ENCODE assay signal across 30 cellular contexts in genomic region chr1:8915446-8915845, GRCh38. TPM values are rescaled to one million over a fixed set of nuclear protein-coding genes. Genes with fewer than 3 reads are reported as not detected.
A peak's percentile ranks its signal among the peaks of the same experiment; 100 is the strongest.
DNase-seq lines count a peak whose midpoint lies in the region; ATAC-seq lines count a peak whose summit lies in the region.
"Had no signal": no experiment of that assay in that cellular context is flagged by ENCODE, and none has a peak within 500 bp of the region (broad histone marks: within the 10 kb centered on the region; RNA-seq: fewer than 3 reads in every experiment).

No MANE protein-coding gene starts in this region.

- CTCF ChIA-PET in activated CD4-positive, alpha-beta T cell treated with anti-CD3 and anti-CD28 coated beads, Interleukin-2, amount 10 ng/mL, durations not matched to agents 7 days and 5 days (lab: Charles Lee): interaction anchor here (1.4 to 9.5 kb wide), 4 partner anchors 18 to 92 kb away, joined by 4 to 99 read pairs (median 6); no protein-coding TSS in a partner anchor

- H3K9me3 Mint-ChIP-seq in activated naive CD4-positive, alpha-beta T cell treated with anti-CD3 and anti-CD28 coated beads, Interleukin-2, amount 50 U/mL, for 24 hours: no peaks in the 10 kb centered on the region
- no peaks in the 10 kb centered on the region for H3K9me3 Mint-ChIP-seq in activated naive CD8-positive, alpha-beta T cell treated with anti-CD3 and anti-CD28 coated beads, Interleukin-2, amount 50 U/mL, for 24 hours
- peaks cover under 1% of the 10 kb centered on the region for H3K9me3 Mint-ChIP-seq in activated CD4-positive, alpha-beta T cell treated with anti-CD3 and anti-CD28 coated beads, Interleukin-2, amount 10 ng/mL, durations not matched to agents 7 days and 5 days
- H3K9me3 Mint-ChIP-seq: stimulated activated naive CD8-positive, alpha-beta T cell treated with anti-CD3 and anti-CD28 coated beads, Interleukin-15, amount 100 ng/mL, for 72 hours; T-helper 1 cell treated with Interleukin-12 subunit alpha and Interleukin-12 subunit beta and Interleukin-4 antibody, amounts not matched to agents 30 μg/mL and 1 μg/mL, for 36 hours had no signal

- no peak for ATAC-seq in activated naive CD8-positive, alpha-beta T cell treated with anti-CD3 and anti-CD28 coated beads, Interleukin-2, amount 50 U/mL, for 24 hours
- ATAC-seq: activated CD4-positive, alpha-beta T cell treated with anti-CD3 and anti-CD28 coated beads for 36 hours; left lung; stimulated activated naive CD8-positive, alpha-beta T cell treated with anti-CD3 and anti-CD28 coated beads, Interleukin-15, amount 100 ng/mL, for 72 hours had no signal

- H3K36me3 Mint-ChIP-seq in activated naive CD4-positive, alpha-beta T cell treated with anti-CD3 and anti-CD28 coated beads, Interleukin-2, amount 50 U/mL, for 24 hours: no peaks in the 10 kb centered on the region
- H3K36me3 Mint-ChIP-seq in activated naive CD8-positive, alpha-beta T cell treated with anti-CD3 and anti-CD28 coated beads, Interleukin-2, amount 50 U/mL, for 24 hours (ENCODE audit: low read depth): peaks cover 29% of the 10 kb centered on the region
- H3K36me3 Mint-ChIP-seq in activated CD4-positive, alpha-beta T cell treated with anti-CD3 and anti-CD28 coated beads, Interleukin-2, amount 10 ng/mL, durations not matched to agents 7 days and 5 days (ENCODE audit: low read depth): peaks cover 5% of the 10 kb centered on the region

- H3K27me3 Mint-ChIP-seq in activated naive CD4-positive, alpha-beta T cell treated with anti-CD3 and anti-CD28 coated beads, Interleukin-2, amount 50 U/mL, for 24 hours: no peaks in the 10 kb centered on the region
- H3K27me3 Mint-ChIP-seq in activated naive CD8-positive, alpha-beta T cell treated with anti-CD3 and anti-CD28 coated beads, Interleukin-2, amount 50 U/mL, for 24 hours: no peaks in the 10 kb centered on the region
- peaks cover 4% of the 10 kb centered on the region for H3K27me3 Mint-ChIP-seq in activated CD4-positive, alpha-beta T cell treated with anti-CD3 and anti-CD28 coated beads, Interleukin-2, amount 10 ng/mL, durations not matched to agents 7 days and 5 days
- H3K27me3 Mint-ChIP-seq: activated CD4-positive, alpha-beta T cell treated with anti-CD3 and anti-CD28 coated beads for 36 hours; stimulated activated naive CD8-positive, alpha-beta T cell treated with anti-CD3 and anti-CD28 coated beads, Interleukin-15, amount 100 ng/mL, for 72 hours had no signal

- POLR2A ChIA-PET in activated CD4-positive, alpha-beta T cell treated with anti-CD3 and anti-CD28 coated beads, Interleukin-2, amount 10 ng/mL, durations not matched to agents 7 days and 5 days (lab: Charles Lee): no interaction called here

- peak overlapping the region; percentile 43 for H3K27ac Mint-ChIP-seq in activated naive CD4-positive, alpha-beta T cell treated with anti-CD3 and anti-CD28 coated beads, Interleukin-2, amount 50 U/mL, for 24 hours
- peak overlapping the region; percentile 6 for H3K27ac Mint-ChIP-seq in activated naive CD8-positive, alpha-beta T cell treated with anti-CD3 and anti-CD28 coated beads, Interleukin-2, amount 50 U/mL, for 24 hours
- no peak overlapping the region for H3K27ac Mint-ChIP-seq in activated CD4-positive, alpha-beta T cell treated with anti-CD3 and anti-CD28 coated beads, Interleukin-2, amount 10 ng/mL, durations not matched to agents 7 days and 5 days
- H3K27ac Mint-ChIP-seq: activated CD4-positive, alpha-beta T cell treated with anti-CD3 and anti-CD28 coated beads for 36 hours; B cell; HFFc6 had no signal

- no peak overlapping the region for H3K4me3 Mint-ChIP-seq in activated naive CD4-positive, alpha-beta T cell treated with anti-CD3 and anti-CD28 coated beads, Interleukin-2, amount 50 U/mL, for 24 hours
- H3K4me3 Mint-ChIP-seq in activated naive CD8-positive, alpha-beta T cell treated with anti-CD3 and anti-CD28 coated beads, Interleukin-2, amount 50 U/mL, for 24 hours: no peak overlapping the region
- H3K4me3 Mint-ChIP-seq in activated CD4-positive, alpha-beta T cell treated with anti-CD3 and anti-CD28 coated beads, Interleukin-2, amount 10 ng/mL, durations not matched to agents 7 days and 5 days: no peak overlapping the region
- H3K4me3 Mint-ChIP-seq: activated CD4-positive, alpha-beta T cell treated with anti-CD3 and anti-CD28 coated beads for 36 hours; B cell; HFFc6; T-helper 1 cell treated with Interleukin-12 subunit alpha and Interleukin-12 subunit beta and Interleukin-4 antibody, amounts not matched to agents 30 μg/mL and 1 μg/mL, for 36 hours had no signal

- no peak for DNase-seq in activated naive CD4-positive, alpha-beta T cell treated with anti-CD3 and anti-CD28 coated beads, Interleukin-2, amount 50 U/mL, for 16 hours
- peak; percentile 35 for DNase-seq in NCI-H69 (lab: John Stamatoyannopoulos, UW)
- no peak for DNase-seq in activated naive CD8-positive, alpha-beta T cell treated with anti-CD3 and anti-CD28 coated beads, Interleukin-2, amount 50 U/mL, for 24 hours
- DNase-seq in retina: peak; percentile 84
- DNase-seq in activated CD4-positive, alpha-beta T cell treated with anti-CD3 and anti-CD28 coated beads, Interleukin-2, amount 10 ng/mL, durations not matched to agents 7 days and 5 days: no peak
- DNase-seq in cardiac septum (ENCODE audit: low spot score): no peak
- DNase-seq in NCI-H774 (lab: John Stamatoyannopoulos, UW): no peak
- DNase-seq: activated CD4-positive, alpha-beta T cell treated with anti-CD3 and anti-CD28 coated beads for 36 hours; activated T-cell treated with anti-CD3 and anti-CD28 coated beads, Interleukin-2, amount 50 U/mL, for 1 hour; amygdala; effector CD4-positive, alpha-beta T cell; GF-D8; HFFc6; IMR-90; left lung; mesendoderm; NCI-H1694; NCI-H2171; NCI-H510A treated with DMSO at 0.1 percent for 48 hours; nucleus accumbens; stimulated activated naive CD8-positive, alpha-beta T cell treated with anti-CD3 and anti-CD28 coated beads, Interleukin-15, amount 100 ng/mL, for 72 hours had no signal

- intact Hi-C loops in cardiac septum (cut with DNase I): loop anchor here (5.0 to 10.0 kb wide), 3 partner anchors 92 to 279 kb away; no protein-coding TSS in a partner anchor

- H3K4me1 Mint-ChIP-seq in activated naive CD4-positive, alpha-beta T cell treated with anti-CD3 and anti-CD28 coated beads, Interleukin-2, amount 50 U/mL, for 24 hours: peaks cover 26% of the 10 kb centered on the region
- peaks cover 55% of the 10 kb centered on the region for H3K4me1 Mint-ChIP-seq in activated naive CD8-positive, alpha-beta T cell treated with anti-CD3 and anti-CD28 coated beads, Interleukin-2, amount 50 U/mL, for 24 hours
- H3K4me1 Mint-ChIP-seq in activated CD4-positive, alpha-beta T cell treated with anti-CD3 and anti-CD28 coated beads, Interleukin-2, amount 10 ng/mL, durations not matched to agents 7 days and 5 days: peaks cover 36% of the 10 kb centered on the region
- H3K4me1 Mint-ChIP-seq: B cell had no signal

RNA-seq across cellular contexts. Expression of gene CA6, which starts 30.2 kb away (rescaled TPM):
- under 1 TPM; 0.25 to 0.31 TPM for total RNA-seq in activated CD4-positive, alpha-beta T cell treated with anti-CD3 and anti-CD28 coated beads, Interleukin-2, amount 10 ng/mL, durations not matched to agents 7 days and 5 days
- total RNA-seq in cardiac septum: not detected
- total RNA-seq: A172, B cell, breast epithelium, HFFc6, IMR-90, left lung, myocyte, pulmonary artery endothelial cell, RPMI7951, vagina had no signal

RNA-seq across cellular contexts. Expression of gene ENO1, which starts 37.0 kb away (rescaled TPM):
- 1,000 to 10,000 TPM; 1,608 to 1,874 TPM for total RNA-seq in activated CD4-positive, alpha-beta T cell treated with anti-CD3 and anti-CD28 coated beads, Interleukin-2, amount 10 ng/mL, durations not matched to agents 7 days and 5 days
- total RNA-seq in cardiac septum: 166 TPM

Comparison
In these comparisons a context has a peak if more than half of its experiments do, and no peak if none do; other contexts are left out.
1. DNase-seq: peak in NCI-H69 (single experiment) and retina (single experiment); none in activated naive CD4-positive, alpha-beta T cell treated with anti-CD3 and anti-CD28 coated beads, Interleukin-2, amount 50 U/mL, for 16 hours (single experiment), activated naive CD8-positive, alpha-beta T cell treated with anti-CD3 and anti-CD28 coated beads, Interleukin-2, amount 50 U/mL, for 24 hours (single experiment), activated CD4-positive, alpha-beta T cell treated with anti-CD3 and anti-CD28 coated beads, Interleukin-2, amount 10 ng/mL, durations not matched to agents 7 days and 5 days (single experiment), cardiac septum (single experiment) and NCI-H774 (single experiment).